7 cellular contexts compared by ENCODE assay signal in the genomic region with DNA sequence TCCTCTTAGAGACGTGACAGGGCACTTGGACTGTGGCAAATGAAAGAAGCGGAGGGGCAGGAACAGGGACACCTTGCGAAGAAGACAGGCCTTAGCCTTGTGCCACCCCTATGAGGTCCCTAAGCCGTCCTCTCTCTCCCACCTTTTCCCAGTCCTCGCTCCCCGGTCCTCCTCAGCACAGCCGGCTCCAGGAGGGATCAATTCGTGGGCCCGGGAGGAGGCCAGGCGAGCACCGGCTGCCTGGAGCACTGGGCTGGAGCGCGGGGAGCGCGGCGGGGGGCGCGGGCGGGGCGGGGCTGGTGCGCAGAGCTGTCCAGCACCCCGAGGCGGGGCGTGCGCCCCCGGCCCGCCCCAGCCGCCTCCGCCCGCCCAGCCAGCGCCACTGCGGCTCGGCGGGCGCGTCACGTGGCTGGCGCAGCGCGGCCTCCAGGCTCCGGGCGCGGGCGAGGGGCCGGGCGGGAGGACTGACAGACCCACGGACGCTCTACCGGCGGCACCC. TPM values are rescaled to one million over a fixed set of nuclear protein-coding genes. Genes with fewer than 3 reads are reported as not detected.
DNase-seq lines count a peak whose midpoint lies in the region; ATAC-seq, FAIRE-seq and TF ChIP-seq lines count a peak whose summit lies in the region.

A gene with protein sequence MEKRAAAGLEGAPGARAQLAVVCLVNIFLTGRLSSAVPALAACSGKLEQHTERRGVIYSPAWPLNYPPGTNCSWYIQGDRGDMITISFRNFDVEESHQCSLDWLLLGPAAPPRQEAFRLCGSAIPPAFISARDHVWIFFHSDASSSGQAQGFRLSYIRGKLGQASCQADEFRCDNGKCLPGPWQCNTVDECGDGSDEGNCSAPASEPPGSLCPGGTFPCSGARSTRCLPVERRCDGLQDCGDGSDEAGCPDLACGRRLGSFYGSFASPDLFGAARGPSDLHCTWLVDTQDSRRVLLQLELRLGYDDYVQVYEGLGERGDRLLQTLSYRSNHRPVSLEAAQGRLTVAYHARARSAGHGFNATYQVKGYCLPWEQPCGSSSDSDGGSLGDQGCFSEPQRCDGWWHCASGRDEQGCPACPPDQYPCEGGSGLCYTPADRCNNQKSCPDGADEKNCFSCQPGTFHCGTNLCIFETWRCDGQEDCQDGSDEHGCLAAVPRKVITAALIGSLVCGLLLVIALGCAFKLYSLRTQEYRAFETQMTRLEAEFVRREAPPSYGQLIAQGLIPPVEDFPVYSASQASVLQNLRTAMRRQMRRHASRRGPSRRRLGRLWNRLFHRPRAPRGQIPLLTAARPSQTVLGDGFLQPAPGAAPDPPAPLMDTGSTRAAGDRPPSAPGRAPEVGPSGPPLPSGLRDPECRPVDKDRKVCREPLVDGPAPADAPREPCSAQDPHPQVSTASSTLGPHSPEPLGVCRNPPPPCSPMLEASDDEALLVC (plus strand): TSS at position 467 of the 499 bp plus-strand sequence. CDS start 456 bp downstream, outside the sequence.

- FAIRE-seq in HepG2 (lab: Jason Lieb, UNC) = no peak

- H2AFZ ChIP-seq in HepG2 (ENCODE audit: low read length) = no peak within 1 kb of the TSS

- H3K4me2 ChIP-seq in HepG2 (ENCODE audit: low read depth, low read length) = peak within 1 kb of the TSS; percentile 83

- peak; percentile 18; the same call in 2 of the 3 replicates for ATAC-seq in HepG2

- H3K36me3 ChIP-seq in H7 (replicated peaks; ENCODE audit: control insufficient read depth, insufficient read depth, low read length) (peaks cover 2% of the 10 kb centered on the region), HepG2 (replicated peaks in 1 of 2; ENCODE audit: control insufficient read depth in 1 of 2, insufficient read depth in 2 of 2, low read length in 2 of 2) (peaks cover 2 to 19% of the 10 kb centered on the region in 2 experiments; a peak in 3 of 5 replicates), stomach (peaks cover 0 to 22% (median 12%) of the 10 kb centered on the region in 4 donors)

- POLR2A ChIA-PET in HepG2 (lab: Yijun Ruan, JAX) = interaction anchor here (2.7 kb wide), 1 partner anchor 17 kb away, joined by 22 read pairs; no protein-coding TSS in a partner anchor

- TF ChIP-seq CTCF in choroid plexus epithelial cell (conservative IDR thresholded peaks at IDR 0.05; ENCODE audit: low read depth, low read length) (no peak), HepG2 (CRISPR knock-in tag; IDR thresholded peaks at IDR 0.05) (no peak), stomach (IDR thresholded peaks at IDR 0.05) (no peak)

- in situ Hi-C loops in HepG2 (cut with HindIII; ENCODE audit: extremely low pct_ligation_motif_present, low pct_unique_long_range_greater_than_20kb) = no loop called here

- H3K4me1 ChIP-seq in HepG2 (ENCODE audit: insufficient read depth, low read length) = peaks cover 42% of the 10 kb centered on the region
- H3K4me1 ChIP-seq in stomach = peaks cover 0 to 24% (median 18%) of the 10 kb centered on the region in 4 donors

- TF ChIP-seq POLR2A in HepG2 (IDR thresholded peaks at IDR 0.05; ENCODE audit: insufficient read depth in 1 of 2, low read depth in 2 of 2, low read length in 2 of 2) (peak in 1 of 2 experiments; percentile 38; a peak in 1 of 4 replicates), stomach (IDR thresholded peaks at IDR 0.05) (no peak)

- no peak for TF ChIP-seq RAD21 in HepG2 (CRISPR knock-in tag; IDR thresholded peaks at IDR 0.05)

- TF ChIP-seq EP300 in HepG2 (IDR thresholded peaks at IDR 0.05; ENCODE audit: low read depth in 2 of 2, low read length in 2 of 2) (no peak), HepG2 (CRISPR knock-in tag; IDR thresholded peaks at IDR 0.05; ENCODE audit: borderline replicate concordance) (no peak), stomach (IDR thresholded peaks at IDR 0.05) (no peak)

- peaks cover 13% of the 10 kb centered on the region for H3K79me2 ChIP-seq in HepG2 (ENCODE audit: insufficient read depth, low read length)

- intact Hi-C loops in HepG2 (cut with micrococcal nuclease; ENCODE audit: unreplicated experiment) = no loop called here
- intact Hi-C loops in stomach (cut with DNase I; ENCODE audit: low total_unique reads) = no loop called here

- H4K20me1 ChIP-seq in HepG2 (ENCODE audit: insufficient read depth, low read length) = no peaks in the 10 kb centered on the region

- H3K27me3 ChIP-seq in H7 (ENCODE audit: control insufficient read depth, insufficient read depth, low read length) (peaks cover 10% of the 10 kb centered on the region), HepG2 (ENCODE audit: control insufficient read depth in 1 of 2, insufficient read depth in 2 of 2, low read length in 2 of 2) (peaks cover 1 to 6% of the 10 kb centered on the region in 2 experiments; a peak in 2 of 5 replicates), stomach (peaks cover 0 to 7% (median 0%) of the 10 kb centered on the region in 3 donors)

- peak; percentile 92 for DNase-seq in H7
- DNase-seq in NCI-H446 treated with DMSO at 0.1 percent for 48 hours (lab: John Stamatoyannopoulos, UW) = peak; percentile 31
- peak; percentile 26 for DNase-seq in choroid plexus epithelial cell (ENCODE audit: low read depth)
- DNase-seq in HepG2 (ENCODE audit: low spot score) = no peak
- DNase-seq in stomach = peak; percentile 52
- DNase-seq in NCI-H187 treated with DMSO at 0.1 percent for 48 hours (lab: John Stamatoyannopoulos, UW) = no peak
- no peak for DNase-seq in DMS153 treated with DMSO at 0.1 percent for 48 hours (lab: John Stamatoyannopoulos, UW; ENCODE audit: unreplicated experiment)

- peak within 1 kb of the TSS; percentile 49 for H3K4me3 ChIP-seq in H7 (ENCODE audit: insufficient read depth, low read depth, low read length)
- peak within 1 kb of the TSS; percentile 60 for H3K4me3 ChIP-seq in choroid plexus epithelial cell (ENCODE audit: low read depth, low read length)
- H3K4me3 ChIP-seq in HepG2 (replicated peaks in 1 of 3; ENCODE audit: insufficient read depth in 1 of 3, low read depth in 2 of 3, low read length in 3 of 3) = peak within 1 kb of the TSS; percentile 73 to 78 (median 76)
- H3K4me3 ChIP-seq in stomach = peak within 1 kb of the TSS; percentile 70 to 93 (median 80)

- CTCF ChIA-PET in HepG2 (lab: Yijun Ruan, JAX; ENCODE audit: low intra/inter-chr PET ratio, low total read pairs) = no interaction called here

- H3K27ac ChIP-seq in HepG2 (ENCODE audit: extremely low read length, insufficient read depth, low read length) (peak within 1 kb of the TSS; percentile 85), stomach (peak within 1 kb of the TSS; percentile 40 to 74 (median 60))

- peak within 1 kb of the TSS; percentile 77 for H3K9ac ChIP-seq in HepG2 (ENCODE audit: insufficient read depth, low read depth, low read length)

- H3K9me3 ChIP-seq in HepG2 (ENCODE audit: low read length) (no peaks in the 10 kb centered on the region), stomach (no peaks in the 10 kb centered on the region)

- 29% methylated on average over 3 of the region's 50 CpGs for WGBS in HepG2 (ENCODE audit: low lambda C conversion rate)
- 4 to 50% (median 9%) methylated on average over 3 to 50 of the region's 50 CpGs for WGBS in stomach, 5 donors

- BruUV-seq in HepG2 (replicated peaks; lab: Mats Ljungman, UMichigan) = no TSS peak

TF ChIP-seq in HepG2, 621 proteins besides CTCF, POLR2A, EP300 and RAD21 (continues in another document):
- peak; percentile 28; the same call in 1 of the 2 replicates for TF ChIP-seq ZFX (CRISPR knock-in tag; IDR thresholded peaks at IDR 0.05; ENCODE audit: low read depth)
- TF ChIP-seq, protein P1, sequence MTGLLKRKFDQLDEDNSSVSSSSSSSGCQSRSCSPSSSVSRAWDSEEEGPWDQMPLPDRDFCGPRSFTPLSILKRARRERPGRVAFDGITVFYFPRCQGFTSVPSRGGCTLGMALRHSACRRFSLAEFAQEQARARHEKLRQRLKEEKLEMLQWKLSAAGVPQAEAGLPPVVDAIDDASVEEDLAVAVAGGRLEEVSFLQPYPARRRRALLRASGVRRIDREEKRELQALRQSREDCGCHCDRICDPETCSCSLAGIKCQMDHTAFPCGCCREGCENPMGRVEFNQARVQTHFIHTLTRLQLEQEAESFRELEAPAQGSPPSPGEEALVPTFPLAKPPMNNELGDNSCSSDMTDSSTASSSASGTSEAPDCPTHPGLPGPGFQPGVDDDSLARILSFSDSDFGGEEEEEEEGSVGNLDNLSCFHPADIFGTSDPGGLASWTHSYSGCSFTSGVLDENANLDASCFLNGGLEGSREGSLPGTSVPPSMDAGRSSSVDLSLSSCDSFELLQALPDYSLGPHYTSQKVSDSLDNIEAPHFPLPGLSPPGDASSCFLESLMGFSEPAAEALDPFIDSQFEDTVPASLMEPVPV (CRISPR knock-in tag; IDR thresholded peaks at IDR 0.05) = no peak

RNA-seq across cellular contexts. Expression of the gene that starts here (rescaled TPM):
- 54.8 and 57.7 TPM in 2 replicates for total RNA-seq in H7 (2014; rRNA removed; shearing (Covaris generic))
- total RNA-seq in HepG2 (2016; rRNA removed; fragmentation: Illumina TruSeq; extraction: Trizol) = 45.1 and 51.6 TPM in 2 replicates
- 34.5 and 35.4 TPM in 2 replicates for total RNA-seq in HepG2 (2016; cell fraction: cytosol; rRNA removed; fragmentation: Illumina TruSeq; extraction: Trizol; ENCODE audit: low read depth)
- 39.3 and 56.4 TPM in 2 replicates for total RNA-seq in HepG2 (2016; cell fraction: insoluble cytoplasmic fraction; rRNA removed; fragmentation: Illumina TruSeq; extraction: Trizol)
- 85.6 and 91.5 TPM in 2 replicates for total RNA-seq in HepG2 (2016; cell fraction: membrane; rRNA removed; fragmentation: Illumina TruSeq; extraction: Trizol)
- total RNA-seq in HepG2 (2016; cell fraction: nucleus; rRNA removed; fragmentation: Illumina TruSeq; extraction: Trizol) = 24.3 and 30.9 TPM in 2 replicates
- 17.6 and 30.3 TPM in 2 replicates for polyA plus RNA-seq in HepG2 (2011; rRNA removed)
- 9.6 and 22.4 TPM in 2 replicates for polyA plus RNA-seq in HepG2 (2011; cell fraction: cytosol; rRNA removed)
- polyA plus RNA-seq in HepG2 (2011; cell fraction: nucleus; rRNA removed) = 49.0 and 59.4 TPM in 2 replicates
- polyA plus RNA-seq in HepG2 (2012) = 12.5 and 18.3 TPM in 2 replicates
- polyA plus RNA-seq in HepG2 (2016; cell fraction: cytosol; fragmentation: Illumina TruSeq; extraction: Trizol; ENCODE audit: low read depth) = 46.7 and 50.1 TPM in 2 replicates
- 41.6 and 54.2 TPM in 2 replicates for polyA plus RNA-seq in HepG2 (2016; cell fraction: insoluble cytoplasmic fraction; fragmentation: Illumina TruSeq; extraction: Trizol; ENCODE audit: low read depth)
- polyA plus RNA-seq in HepG2 (2016; cell fraction: membrane; fragmentation: Illumina TruSeq; extraction: Trizol; ENCODE audit: low read depth) = 92.1 and 104 TPM in 2 replicates
- 70.1 and 70.6 TPM in 2 replicates for polyA plus RNA-seq in HepG2 (2016; cell fraction: nucleus; fragmentation: Illumina TruSeq; extraction: Trizol; ENCODE audit: insufficient read depth, low read depth)
- 11.9 and 50.0 TPM in 2 replicates for polyA minus RNA-seq in HepG2 (2011; rRNA and poly(A)+ RNA removed; ENCODE audit: low replicate concordance)
- polyA minus RNA-seq in HepG2 (2011; cell fraction: cytosol; rRNA and poly(A)+ RNA removed) = 9.7 and 13.5 TPM in 2 replicates
- polyA minus RNA-seq in HepG2 (2011; cell fraction: nucleus; rRNA and poly(A)+ RNA removed) = 10.3 TPM in 2 replicates
- total RNA-seq in stomach = 10 to 100 TPM in 4 of 5 donors, 1 to 10 TPM in 1; 7.5 to 26.6 (median 18.1) TPM
- 10 to 100 TPM in 2 of 3 donors, 1 to 10 TPM in 1; 8.4 to 14.0 (median 10.3) TPM for polyA plus RNA-seq in stomach

Comparison
In these comparisons a context has a peak if more than half of its experiments do, and no peak if none do; other contexts are left out.
1. DNase-seq: peak in H7 (single experiment), NCI-H446 treated with DMSO at 0.1 percent for 48 hours (single experiment), choroid plexus epithelial cell (single experiment) and stomach (single experiment); none in HepG2 (single experiment), NCI-H187 treated with DMSO at 0.1 percent for 48 hours (single experiment) and DMS153 treated with DMSO at 0.1 percent for 48 hours (single experiment).
2. Peak in every context shown above with its lines, with median percentiles within 50 percentile points of each other: H3K4me3 ChIP-seq.